ENCODE assay signal across 8 cellular contexts in the genomic region with DNA sequence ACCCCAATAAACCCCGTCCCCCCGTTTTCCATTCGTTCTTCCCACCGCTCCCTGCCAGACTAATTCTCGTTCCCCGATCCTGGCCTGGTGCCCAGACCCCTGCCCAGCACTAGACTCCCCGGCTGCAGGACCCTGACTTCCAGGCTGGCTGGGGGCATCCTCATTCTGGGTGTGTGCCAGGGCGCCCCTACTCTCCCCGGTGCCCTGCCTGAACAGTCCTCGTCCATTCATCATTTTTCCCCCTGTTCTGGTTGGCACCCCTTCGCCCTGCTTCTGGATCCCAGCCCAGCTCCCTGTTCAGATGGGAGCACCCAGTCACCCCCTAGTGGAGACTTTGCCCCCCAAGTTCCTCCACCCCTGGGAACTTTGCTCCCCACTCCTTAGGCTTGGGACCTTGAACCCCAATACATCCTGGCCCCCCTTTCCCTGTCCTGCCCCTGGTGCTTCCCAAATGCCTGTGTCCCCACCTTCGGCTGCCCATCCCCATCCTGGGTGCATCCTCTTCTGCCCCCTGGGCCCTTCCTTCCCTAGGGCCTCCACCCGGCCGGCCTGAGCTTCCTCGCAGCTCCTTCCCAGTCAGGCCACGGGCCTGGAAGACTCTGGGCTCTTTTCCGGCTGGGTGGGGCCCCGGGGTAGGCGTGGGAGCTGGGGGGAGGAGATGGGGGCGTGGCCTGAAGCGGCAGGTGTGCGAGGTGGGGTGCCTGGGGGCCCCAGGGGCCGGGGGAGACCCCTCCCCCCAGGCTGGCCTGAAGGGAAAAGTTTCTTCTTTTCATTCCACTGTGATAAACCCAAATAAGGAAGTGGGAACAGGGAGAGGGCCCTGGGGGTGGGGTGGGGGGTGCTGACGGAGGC. TPM values are rescaled to one million over a fixed set of nuclear protein-coding genes. Genes with fewer than 3 reads are reported as not detected.
DNase-seq lines count a peak whose midpoint lies in the region; ATAC-seq and TF ChIP-seq lines count a peak whose summit lies in the region.

No MANE protein-coding gene starts in this region.

- CTCF ChIA-PET in HCT116 (lab: Charles Lee): interaction anchor here (1.0 to 1.5 kb wide), 5 partner anchors 11 to 104 kb away, joined by 3 to 11 read pairs (median 3); a partner anchor contains a TSS

- no peaks in the 10 kb centered on the region for H3K9me3 ChIP-seq in HCT116 (ENCODE audit: control insufficient read depth in 1 of 2, insufficient read depth in 1 of 2, low read depth in 1 of 2, low read length in 2 of 2)
- H3K9me3 ChIP-seq in ovary: no peaks in the 10 kb centered on the region

- TF ChIP-seq POLR2A in HCT116 (IDR thresholded peaks at IDR 0.05; ENCODE audit: borderline replicate concordance, extremely low read depth, insufficient read depth, insufficient read length) (peak; percentile 44), ovary (IDR thresholded peaks at IDR 0.05) (no peak)

- H3K79me2 ChIP-seq in HCT116 (ENCODE audit: insufficient read depth, low read length): peaks cover 35% of the 10 kb centered on the region

- RAD21 ChIA-PET in HCT116 (lab: Charles Lee; ENCODE audit: low non-redundant PET in 1 of 2, low total read pairs in 2 of 2, uncharacterized antibody in 2 of 2, unreplicated experiment in 2 of 2): interaction anchor here (0.6 to 1.3 kb wide), 3 partner anchors 36 to 48 kb away, joined by 3 to 4 read pairs (median 4); no protein-coding TSS in a partner anchor

- peak overlapping the region; percentile 89 for H3K27ac ChIP-seq in HCT116 (ENCODE audit: low read depth, low read length)
- H3K27ac ChIP-seq in ovary: peak overlapping the region in 1 of 2 donors; percentile 28

- H3K27ac Mint-ChIP-seq in CD14-positive monocyte: peak overlapping the region; percentile 69 to 90 (median 80)

- peak; percentile 54 for ATAC-seq in HCT116

- no peak overlapping the region for H2AFZ ChIP-seq in HCT116 (ENCODE audit: low read depth, low read length, poor library complexity, severe bottlenecking)

- peaks cover 11 to 25% of the 10 kb centered on the region in 2 experiments; a peak in 3 of 4 replicates for H3K36me3 ChIP-seq in HCT116 (ENCODE audit: control insufficient read depth in 1 of 2, insufficient read depth in 2 of 2, low read length in 2 of 2)
- H3K36me3 ChIP-seq in ovary: no peaks in the 10 kb centered on the region

- H3K9me3 Mint-ChIP-seq in CD14-positive monocyte: no peaks in the 10 kb centered on the region

- no peak for TF ChIP-seq RAD21 in HCT116 (IDR thresholded peaks at IDR 0.05; ENCODE audit: low read depth)

- H3K4me2 ChIP-seq in HCT116 (ENCODE audit: low read length): peak overlapping the region; percentile 95

- peak overlapping the region; percentile 96 to 98 for H3K4me3 ChIP-seq in HCT116 (replicated peaks in 1 of 2; ENCODE audit: low read depth in 1 of 2, low read length in 2 of 2)
- peak overlapping the region; percentile 57 to 82 for H3K4me3 ChIP-seq in foreskin fibroblast (ENCODE audit: low read depth in 1 of 2, low read length in 2 of 2)
- peak overlapping the region; percentile 64 for H3K4me3 ChIP-seq in ovary

- H3K9me2 ChIP-seq in HCT116 (ENCODE audit: insufficient read depth): no peaks in the 10 kb centered on the region

- peak overlapping the region; percentile 89 to 96 for H3K4me3 Mint-ChIP-seq in CD14-positive monocyte

- no peak for DNase-seq in CD14-positive monocyte (ENCODE audit: low spot score)
- DNase-seq in HCT116 (ENCODE audit: low read depth, low spot score): no peak
- peak; percentile 41 to 51 for DNase-seq in activated CD4-positive, alpha-beta T cell treated with anti-CD3 and anti-CD28 coated beads, Interleukin-2, amount 50 U/mL, for 48 hours
- DNase-seq in foreskin fibroblast: peak; percentile 44 to 80
- peak in 4 of 5 donors; percentile 56 to 77 (median 74) for DNase-seq in ovary
- DNase-seq in cerebellum (ENCODE audit: low spot score): no peak
- no peak for DNase-seq in ecto neural progenitor cell (ENCODE audit: low spot score)
- DNase-seq in C1 segment of cervical spinal cord (lab: John Stamatoyannopoulos, UW): no peak

- peaks cover 34% of the 10 kb centered on the region for H3K4me1 Mint-ChIP-seq in CD14-positive monocyte

- intact Hi-C loops in CD14-positive monocyte (cut with micrococcal nuclease) (loop anchor here (2.0 to 5.0 kb wide), 3 partner anchors 17 to 49 kb away; a partner anchor contains a TSS), HCT116 (cut with micrococcal nuclease) (loop anchor here (2.0 kb wide), 1 partner anchor 53 kb away; a partner anchor contains a TSS), ovary (cut with DNase I) (loop anchor here in 1 of 4 donors (5.0 kb wide), 1 partner anchor 50 kb away; no protein-coding TSS in a partner anchor)

- 3 to 4% (median 4%) methylated on average over 24 of the region's 24 CpGs for WGBS in ovary, 3 donors

- H4K20me1 ChIP-seq in HCT116 (ENCODE audit: insufficient read depth): no peaks in the 10 kb centered on the region

- H3K4me1 ChIP-seq in HCT116 (ENCODE audit: control insufficient read depth in 1 of 2, insufficient read depth in 2 of 2, low read length in 2 of 2) (peaks cover 28 to 64% of the 10 kb centered on the region in 2 experiments), ovary (ENCODE audit: insufficient read depth) (peaks cover 10% of the 10 kb centered on the region)

- H3K27me3 ChIP-seq in HCT116 (ENCODE audit: insufficient read depth, low read length): no peaks in the 10 kb centered on the region
- H3K27me3 ChIP-seq in ovary: no peaks in the 10 kb centered on the region

- H3K9ac ChIP-seq in HCT116 (ENCODE audit: low read length): peak overlapping the region; percentile 97

- TF ChIP-seq EP300 in ovary (IDR thresholded peaks at IDR 0.05): no peak

- peaks cover 19 to 32% of the 10 kb centered on the region in 2 donors for H3K36me3 Mint-ChIP-seq in CD14-positive monocyte

- H3K27me3 Mint-ChIP-seq in CD14-positive monocyte (ENCODE audit: low read depth in 3 of 3): peaks cover 3 to 10% (median 8%) of the 10 kb centered on the region in 3 donors

- POLR2A ChIA-PET in HCT116 (lab: Charles Lee): interaction anchor here (0.7 to 1.9 kb wide), 8 partner anchors 9 to 103 kb away, joined by 3 to 10 read pairs (median 4); a partner anchor contains a TSS

- no TSS peak for BruUV-seq in HCT116 (replicated peaks; lab: Mats Ljungman, UMichigan)

- TF ChIP-seq CTCF in CD14-positive monocyte (IDR thresholded peaks at IDR 0.05) (peak; percentile 27), HCT116 (IDR thresholded peaks at IDR 0.05 in 2 of 3, conservative IDR thresholded peaks at IDR 0.05 in 1 of 3; ENCODE audit: borderline replicate concordance in 1 of 3, insufficient read depth in 1 of 3, low read depth in 2 of 3, low read length in 2 of 3) (peak in 2 of 3 experiments; percentile 30 to 49; a peak in 4 of 6 replicates), foreskin fibroblast (IDR thresholded peaks at IDR 0.05; ENCODE audit: low read depth, low read length) (peak; percentile 51), ovary (IDR thresholded peaks at IDR 0.05) (peak in 1 of 3 donors; percentile 20)

TF ChIP-seq in HCT116, 20 proteins besides CTCF, POLR2A, EP300 and RAD21:
- TF ChIP-seq POLR2AphosphoS5 (IDR thresholded peaks at IDR 0.05; ENCODE audit: low read depth, low read length) (peak; percentile 91), ZFX (IDR thresholded peaks at IDR 0.05) (peak; percentile 41; the same call in 1 of the 2 replicates), SRF (IDR thresholded peaks at IDR 0.05; ENCODE audit: low read depth) (no peak)
- TF ChIP-seq, protein P1, sequence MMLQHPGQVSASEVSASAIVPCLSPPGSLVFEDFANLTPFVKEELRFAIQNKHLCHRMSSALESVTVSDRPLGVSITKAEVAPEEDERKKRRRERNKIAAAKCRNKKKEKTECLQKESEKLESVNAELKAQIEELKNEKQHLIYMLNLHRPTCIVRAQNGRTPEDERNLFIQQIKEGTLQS (IDR thresholded peaks at IDR 0.05): no peak

RNA-seq across cellular contexts. Expression of a gene that starts 0.9 kb away (rescaled TPM):
- polyA plus RNA-seq in CD14-positive monocyte (1 to 10 TPM; 1.1 to 1.4 TPM), ovary (10 to 100 TPM in 1 of 2 donors, 1 to 10 TPM in 1; 5.3 to 16.9 TPM)
- total RNA-seq in HCT116 (2021; ENCODE audit: unreplicated experiment) (106 TPM), ovary (10 to 100 TPM; 13.5 to 44.8 (median 29.9) TPM), cerebellum (9.2 TPM)
- 74.1 and 79.0 TPM in 2 replicates for polyA plus RNA-seq in HCT116 (2012)

RNA-seq across cellular contexts. Expression of a gene that starts 5.5 kb away (rescaled TPM):
- polyA plus RNA-seq in CD14-positive monocyte (10 to 100 TPM; 11.7 to 34.2 TPM), ovary (10 to 100 TPM; 15.1 to 36.0 TPM)
- total RNA-seq in HCT116 (2021; ENCODE audit: unreplicated experiment) (332 TPM), ovary (10 to 100 TPM; 27.8 to 71.3 (median 60.3) TPM), cerebellum (48.4 TPM)
- polyA plus RNA-seq in HCT116 (2012): 232 and 272 TPM in 2 replicates

RNA-seq across cellular contexts. Expression of a gene that starts 11.3 kb away (rescaled TPM):
- polyA plus RNA-seq in CD14-positive monocyte (10 to 100 TPM; 71.1 to 80.7 TPM), ovary (100 to 1,000 TPM in 1 of 2 donors, 10 to 100 TPM in 1; 25.1 to 132 TPM)
- total RNA-seq in HCT116 (2021; ENCODE audit: unreplicated experiment) (69.2 TPM), ovary (10 to 100 TPM; 41.4 to 88.0 (median 49.5) TPM), cerebellum (11.7 TPM)
- 140 and 147 TPM in 2 replicates for polyA plus RNA-seq in HCT116 (2012)

RNA-seq across cellular contexts. Expression of a gene that starts 17.8 kb away (rescaled TPM):
- polyA plus RNA-seq in CD14-positive monocyte (under 1 TPM in 1 of 2 donors, not detected in 1; 0.40 TPM), ovary (100 to 1,000 TPM in 1 of 2 donors, 10 to 100 TPM in 1; 81.9 to 124 TPM)
- total RNA-seq in HCT116 (2021; ENCODE audit: unreplicated experiment) (47.5 TPM), ovary (100 to 1,000 TPM in 5 of 7 donors, 10 to 100 TPM in 2; 27.4 to 164 (median 125) TPM), cerebellum (14.2 TPM)
- polyA plus RNA-seq in HCT116 (2012): 30.4 and 37.7 TPM in 2 replicates

RNA-seq across cellular contexts. Expression of a gene that starts 21.9 kb away (rescaled TPM):
- polyA plus RNA-seq in CD14-positive monocyte: 10 to 100 TPM; 25.5 to 32.5 TPM
- total RNA-seq in HCT116 (2021; ENCODE audit: unreplicated experiment): 25.8 TPM
- polyA plus RNA-seq in HCT116 (2012): 31.7 and 34.5 TPM in 2 replicates
- 10 to 100 TPM; 25.0 to 62.2 (median 43.1) TPM for total RNA-seq in ovary
- 10 to 100 TPM; 28.8 to 69.1 TPM for polyA plus RNA-seq in ovary
- 15.7 TPM for total RNA-seq in cerebellum

Comparison
In these comparisons a context has a peak if more than half of its experiments do, and no peak if none do; other contexts are left out.
1. DNase-seq: peak in activated CD4-positive, alpha-beta T cell treated with anti-CD3 and anti-CD28 coated beads, Interleukin-2, amount 50 U/mL, for 48 hours (2 of 2), foreskin fibroblast (2 of 2) and ovary (4 of 5); none in CD14-positive monocyte (single experiment), HCT116 (single experiment), cerebellum (single experiment), ecto neural progenitor cell (single experiment) and C1 segment of cervical spinal cord (0 of 14).
2. Peak in every context shown above with its lines, with median percentiles within 50 percentile points of each other: H3K4me3 ChIP-seq.